In genomic region chr4:17511950-17512795, GRCh38 we compare ENCODE assay signal across 8 cellular contexts. TPM values are rescaled to one million over a fixed set of nuclear protein-coding genes. Genes with fewer than 3 reads are reported as not detected.
DNase-seq lines count a peak whose midpoint lies in the region; ATAC-seq lines count a peak whose summit lies in the region.

Gene QDPR, minus strand, starts transcription at chr4:17512090. Its CDS starts 36 bp downstream, at chr4:17512054.

- in situ Hi-C loops in SK-MEL-5 (cut with HindIII; ENCODE audit: low pct_unique_long_range_greater_than_20kb, low sequenced_read_pairs): no loop called here

- H3K9me3 ChIP-seq in HUES48 (ENCODE audit: control insufficient read depth, insufficient read depth, low read length): no peaks in the 10 kb centered on the region

- H3K27me3 ChIP-seq in HUES48 (ENCODE audit: control insufficient read depth, insufficient read depth, low read length): peaks cover 17% of the 10 kb centered on the region; the same call in 1 of the 2 replicates

- peak within 1 kb of the TSS; percentile 79 for H3K4me3 ChIP-seq in HUES48 (ENCODE audit: low read depth, low read length)

- H3K27ac ChIP-seq in HUES48 (ENCODE audit: low read depth, low read length): no peak within 1 kb of the TSS

- peak within 1 kb of the TSS; percentile 55; the same call in 1 of the 2 replicates for H3K9ac ChIP-seq in HUES48 (ENCODE audit: low read depth, low read length)

- DNase-seq in DMS53 treated with DMSO at 0.1 percent for 48 hours (lab: John Stamatoyannopoulos, UW; ENCODE audit: unreplicated experiment): peak; percentile 76
- DNase-seq in SK-MEL-5 (ENCODE audit: low read depth, low spot score): peak; percentile 65
- peak; percentile 78 for DNase-seq in activated naive CD4-positive, alpha-beta T cell treated with Interleukin-2 at 50 U/mL for 16 hours
- peak; percentile 73 for DNase-seq in germinal center (ENCODE audit: low spot score)
- peak; percentile 4 to 93 (median 85) for DNase-seq in nucleus accumbens (lab: John Stamatoyannopoulos, UW)
- peak; percentile 90 for DNase-seq in superior temporal gyrus (ENCODE audit: extremely low spot score)

- H3K36me3 ChIP-seq in HUES48 (ENCODE audit: control insufficient read depth, insufficient read depth, low read length): no peaks in the 10 kb centered on the region

- peak; percentile 95 for ATAC-seq in GM21390 (IDR thresholded peaks at IDR 0.05; ENCODE audit: unreplicated experiment)

- peaks cover 25% of the 10 kb centered on the region for H3K4me1 ChIP-seq in HUES48 (ENCODE audit: control insufficient read depth, insufficient read depth, low read length)

RNA-seq across cellular contexts. Expression of gene QDPR, which starts in this region (rescaled TPM):
- total RNA-seq in SK-MEL-5 (2014; rRNA removed; shearing (Covaris generic)): 37.9 and 55.5 TPM in 2 replicates
- polyA plus RNA-seq in SK-MEL-5 (2015; cell fraction: cytosol; rRNA removed): 134 and 206 TPM in 2 replicates
- polyA plus RNA-seq in SK-MEL-5 (2015; cell fraction: nucleus; rRNA removed): 25.2 and 30.4 TPM in 2 replicates
